Comparison of ENCODE assay signal across 8 cellular contexts in genomic region chr3:79019137-79019923, GRCh38.
DNase-seq lines count a peak whose midpoint lies in the region; ATAC-seq, FAIRE-seq and TF ChIP-seq lines count a peak whose summit lies in the region.

No MANE protein-coding gene starts in this region.

- H3K4me1 Mint-ChIP-seq in WTC11 = peaks cover 27% of the 10 kb centered on the region

- peaks cover 30% of the 10 kb centered on the region for H3K27me3 ChIP-seq in mucosa of stomach (ENCODE audit: control insufficient read depth, insufficient read depth, low read length)

- CTCF ChIA-PET in WTC11 (lab: Charles Lee) = interaction anchor here (0.7 to 1.6 kb wide), 6 partner anchors 67 to 387 kb away, joined by 3 to 5 read pairs (median 4); no protein-coding TSS in a partner anchor

- H3K4me3 Mint-ChIP-seq in WTC11 = no peak overlapping the region

- H3K9me3 Mint-ChIP-seq in WTC11 = no peaks in the 10 kb centered on the region

- H3K27ac Mint-ChIP-seq in WTC11 = peak overlapping the region; percentile 99

- H3K4me3 ChIP-seq in fibroblast of pulmonary artery (replicated peaks; ENCODE audit: low read depth, low read length) (peak overlapping the region; percentile 68), mucosa of stomach (ENCODE audit: low read length) (peak overlapping the region; percentile 46)

- peak; percentile 74 for ATAC-seq in WTC11

- H3K36me3 Mint-ChIP-seq in WTC11 = no peaks in the 10 kb centered on the region

- DNase-seq in COLO829 (ENCODE audit: low spot score) = peak; percentile 83
- peak; percentile 55 for DNase-seq in GOT3 (lab: John Stamatoyannopoulos, UW)
- peak; percentile 55 for DNase-seq in NCI-H2081 treated with DMSO at 0.1 percent for 48 hours (lab: John Stamatoyannopoulos, UW)
- DNase-seq in WTC11 (ENCODE audit: low spot score) = peak; percentile 77
- peak; percentile 94 for DNase-seq in fibroblast of pulmonary artery (ENCODE audit: low read depth)
- peak; percentile 87 for DNase-seq in urothelium cell line (ENCODE audit: low spot score)
- DNase-seq in effector CD8-positive, alpha-beta T cell (lab: John Stamatoyannopoulos, UW) = no peak

- peak overlapping the region; percentile 68 for H3K9ac ChIP-seq in mucosa of stomach (ENCODE audit: low read length)

- no peaks in the 10 kb centered on the region for H3K9me3 ChIP-seq in mucosa of stomach (ENCODE audit: control insufficient read depth, low read length)

- no peaks in the 10 kb centered on the region for H3K36me3 ChIP-seq in mucosa of stomach (ENCODE audit: control insufficient read depth, insufficient read depth, low read length)

- H3K27me3 Mint-ChIP-seq in WTC11 (ENCODE audit: low read depth) = no peaks in the 10 kb centered on the region

- POLR2A ChIA-PET in WTC11 (lab: Charles Lee) = interaction anchor here (1.4 to 1.8 kb wide), 2 partner anchors 21 to 25 kb away, joined by 4 to 6 read pairs; no protein-coding TSS in a partner anchor

- TF ChIP-seq CTCF in WTC11 (IDR thresholded peaks at IDR 0.05) (no peak), fibroblast of pulmonary artery (IDR thresholded peaks at IDR 0.05; ENCODE audit: low read length, missing control alignments) (no peak)

- H3K4me1 ChIP-seq in mucosa of stomach (ENCODE audit: control insufficient read depth, insufficient read depth, low read length) = peaks cover 17% of the 10 kb centered on the region

- no peak for FAIRE-seq in urothelium cell line (lab: Jason Lieb, UNC)

TF ChIP-seq in WTC11, 78 proteins besides CTCF, POLR2A, EP300 and RAD21:
- peak; percentile 68; the same call in 1 of the 2 replicates for TF ChIP-seq ZBTB43 (CRISPR knock-in tag; IDR thresholded peaks at IDR 0.05)
- TF ChIP-seq KAT7 (CRISPR knock-in tag; IDR thresholded peaks at IDR 0.05; ENCODE audit: borderline replicate concordance) = peak; percentile 47; the same call in 1 of the 2 replicates
- no peak for TF ChIP-seq OVOL2 (CRISPR knock-in tag; IDR thresholded peaks at IDR 0.05; ENCODE audit: borderline replicate concordance)
- TF ChIP-seq RELA (CRISPR knock-in tag; IDR thresholded peaks at IDR 0.05; ENCODE audit: borderline replicate concordance) = 0 out of 2 replicates have a peak, but pooled peaks have one; percentile 10
- 0 out of 2 replicates have a peak, but pooled peaks have one; percentile 35 for TF ChIP-seq FOXK1 (CRISPR knock-in tag; IDR thresholded peaks at IDR 0.05)
- TF ChIP-seq PREB (CRISPR knock-in tag; IDR thresholded peaks at IDR 0.05; ENCODE audit: borderline replicate concordance) = no peak
- no peak for TF ChIP-seq JUN (CRISPR knock-in tag; IDR thresholded peaks at IDR 0.05)
- no peak for TF ChIP-seq ERG (CRISPR knock-in tag; IDR thresholded peaks at IDR 0.05)
- peak; percentile 48; the same call in 1 of the 2 replicates for TF ChIP-seq ZBTB21 (CRISPR knock-in tag; IDR thresholded peaks at IDR 0.05; ENCODE audit: borderline replicate concordance)
- no peak for TF ChIP-seq IRF1 (CRISPR knock-in tag; IDR thresholded peaks at IDR 0.05)
- TF ChIP-seq E2F5 (CRISPR knock-in tag; IDR thresholded peaks at IDR 0.05) = peak; percentile 45; the same call in 1 of the 2 replicates
- 0 out of 2 replicates have a peak, but pooled peaks have one; percentile 11 for TF ChIP-seq FOXP1 (CRISPR knock-in tag; IDR thresholded peaks at IDR 0.05; ENCODE audit: borderline replicate concordance)
- TF ChIP-seq ETV6 (CRISPR knock-in tag; IDR thresholded peaks at IDR 0.05) = peak; percentile 28; the same call in 1 of the 2 replicates
- peak; percentile 55; the same call in 1 of the 2 replicates for TF ChIP-seq MYBL2 (CRISPR knock-in tag; IDR thresholded peaks at IDR 0.05)
- TF ChIP-seq TCF7 (CRISPR knock-in tag; IDR thresholded peaks at IDR 0.05; ENCODE audit: low read depth) = no peak
- peak; percentile 52; the same call in 1 of the 2 replicates for TF ChIP-seq HMGXB4 (CRISPR knock-in tag; IDR thresholded peaks at IDR 0.05)
- 0 out of 2 replicates have a peak, but pooled peaks have one; percentile 24 for TF ChIP-seq NFE2L1 (CRISPR knock-in tag; IDR thresholded peaks at IDR 0.05)
